Comparison of ENCODE assay signal across 13 cellular contexts in the genomic region with DNA sequence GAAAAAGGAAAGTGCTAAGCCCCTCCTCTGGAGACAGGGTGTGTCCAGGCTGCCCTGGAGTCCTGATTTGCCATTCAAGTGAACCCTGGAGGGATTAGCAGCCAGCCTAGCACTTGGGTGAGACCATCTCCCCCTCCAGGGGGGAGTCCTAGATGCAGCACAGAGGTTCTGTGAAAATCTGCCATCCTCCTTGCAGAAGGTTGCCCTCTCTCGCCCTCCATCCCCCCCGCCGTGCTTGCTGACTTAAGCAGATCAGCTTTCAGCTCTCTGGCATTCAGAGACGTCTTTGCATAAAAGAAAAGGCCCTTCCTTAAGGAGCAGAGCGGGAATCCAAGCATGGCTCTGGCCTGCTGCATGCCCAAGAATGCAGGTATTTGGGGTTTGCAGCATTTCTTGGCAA.
DNase-seq lines count a peak whose midpoint lies in the region; ATAC-seq and TF ChIP-seq lines count a peak whose summit lies in the region.
"Had no signal": no experiment of that assay in that cellular context is flagged by ENCODE, and none has a peak within 500 bp of the region (broad histone marks: within the 10 kb centered on the region; RNA-seq: fewer than 3 reads in every experiment).

No MANE protein-coding gene starts in this region.

- ATAC-seq in left lung (peak; percentile 17), GM18519 (IDR thresholded peaks at IDR 0.05; ENCODE audit: low FRiP score, unreplicated experiment) (no peak)
- ATAC-seq: naive thymus-derived CD8-positive, alpha-beta T cell had no signal

- H3K36me3 Mint-ChIP-seq in brain: no peaks in the 10 kb centered on the region
- H3K36me3 Mint-ChIP-seq: naive thymus-derived CD8-positive, alpha-beta T cell had no signal

- H3K9me3 ChIP-seq in left lung (no peaks in the 10 kb centered on the region), tibial artery (no peaks in the 10 kb centered on the region)
- H3K9me3 ChIP-seq: tibial nerve had no signal

- intact Hi-C loops in left lung (cut with DNase I) (no loop called here), tibial artery (cut with DNase I; ENCODE audit: low total_unique reads) (no loop called here)

- peak overlapping the region in 4 of 5 experiments; percentile 2 to 90 (median 44) for H3K27ac Mint-ChIP-seq in brain
- H3K27ac Mint-ChIP-seq: naive thymus-derived CD8-positive, alpha-beta T cell had no signal

- H3K27me3 Mint-ChIP-seq in brain: peaks cover 4% of the 10 kb centered on the region
- H3K27me3 Mint-ChIP-seq: naive thymus-derived CD8-positive, alpha-beta T cell had no signal

- no peaks in the 10 kb centered on the region for H3K36me3 ChIP-seq in left lung
- H3K36me3 ChIP-seq in tibial artery: no peaks in the 10 kb centered on the region
- H3K36me3 ChIP-seq: tibial nerve had no signal

- no peaks in the 10 kb centered on the region for H3K9me3 Mint-ChIP-seq in brain

- no peaks in the 10 kb centered on the region for H3K27me3 ChIP-seq in left lung
- H3K27me3 ChIP-seq in tibial artery: no peaks in the 10 kb centered on the region
- H3K27me3 ChIP-seq: tibial nerve had no signal

- H3K4me1 Mint-ChIP-seq in brain: peaks cover 46% of the 10 kb centered on the region

- DNase-seq in D341Med (ENCODE audit: low spot score): peak; percentile 77
- peak; percentile 32 to 43 for DNase-seq in NCI-H187 (lab: John Stamatoyannopoulos, UW)
- DNase-seq in left lung: no peak
- DNase-seq in activated CD4-positive, CD25-positive, alpha-beta regulatory T cell (lab: John Stamatoyannopoulos, UW): no peak
- DNase-seq in tibial artery: no peak
- DNase-seq in cerebellar nuclear complex (lab: John Stamatoyannopoulos, UW): no peak
- DNase-seq: activated CD8-positive, alpha-beta memory T cell treated with anti-CD3 and anti-CD28 coated beads, Interleukin-2, amount 50 U/mL, for 4 hours; naive thymus-derived CD8-positive, alpha-beta T cell; T-helper 2 cell had no signal

- peak overlapping the region in 3 of 5 experiments; percentile 57 to 74 (median 69) for H3K4me3 Mint-ChIP-seq in brain
- H3K4me3 Mint-ChIP-seq: naive thymus-derived CD8-positive, alpha-beta T cell had no signal

- H3K4me1 ChIP-seq in left lung: no peaks in the 10 kb centered on the region
- H3K4me1 ChIP-seq in tibial artery: peaks cover 0 to 42% (median 5%) of the 10 kb centered on the region in 4 donors

- TF ChIP-seq CTCF in brain (conservative IDR thresholded peaks at IDR 0.05): no peak
- TF ChIP-seq CTCF in left lung (IDR thresholded peaks at IDR 0.05): no peak
- no peak for TF ChIP-seq CTCF in tibial artery (IDR thresholded peaks at IDR 0.05)

- H3K4me3 ChIP-seq in left lung (no peak overlapping the region), tibial artery (no peak overlapping the region)
- H3K4me3 ChIP-seq: tibial nerve had no signal

- no peak overlapping the region for H3K27ac ChIP-seq in left lung
- no peak overlapping the region for H3K27ac ChIP-seq in tibial artery
- H3K27ac ChIP-seq: C4-2B, tibial nerve had no signal

Comparison
In these comparisons a context has a peak if more than half of its experiments do, and no peak if none do; other contexts are left out.
1. DNase-seq: peak in D341Med (single experiment) and NCI-H187 (2 of 2); none in left lung (0 of 2), activated CD4-positive, CD25-positive, alpha-beta regulatory T cell (0 of 4), tibial artery (0 of 2) and cerebellar nuclear complex (0 of 2).